Comparison of ENCODE assay signal across 24 cellular contexts in genomic region chr2:215598376-215598975, GRCh38.
DNase-seq lines count a peak whose midpoint lies in the region; ATAC-seq and TF ChIP-seq lines count a peak whose summit lies in the region.
"Had no signal": no experiment of that assay in that cellular context is flagged by ENCODE, and none has a peak within 500 bp of the region (broad histone marks: within the 10 kb centered on the region; RNA-seq: fewer than 3 reads in every experiment).

No MANE protein-coding gene starts in this region.

- in situ Hi-C loops in astrocyte of the spinal cord (cut with HindIII; ENCODE audit: low sequenced_read_pairs), result no loop called here

- peak; percentile 32 for ATAC-seq in stimulated activated naive CD8-positive, alpha-beta T cell treated with anti-CD3 and anti-CD28 coated beads, Interleukin-15, Interleukin-2, amounts not matched to agents 100 U/mL and 50 U/mL, for 24 hours
- ATAC-seq in stimulated activated naive CD8-positive, alpha-beta T cell treated with anti-CD3 and anti-CD28 coated beads, Interleukin-15, amount 100 ng/mL, for 72 hours, result no peak
- ATAC-seq: activated CD8-positive, alpha-beta memory T cell treated with anti-CD3 and anti-CD28 coated beads, Interleukin-2, amount 10 ng/mL, durations not matched to agents 7 days and 5 days; esophagus mucosa had no signal

- DNase-seq in stimulated activated naive CD8-positive, alpha-beta T cell treated with anti-CD3 and anti-CD28 coated beads, Interleukin-15, Interleukin-2, amounts not matched to agents 100 U/mL and 50 U/mL, for 24 hours, result no peak
- DNase-seq in stimulated activated naive CD8-positive, alpha-beta T cell treated with anti-CD3 and anti-CD28 coated beads, Interleukin-15, amount 100 ng/mL, for 72 hours, result no peak
- DNase-seq in astrocyte of the spinal cord (ENCODE audit: low read depth, low spot score) (peak; percentile 82), iris pigment epithelial cell (ENCODE audit: low read depth) (peak; percentile 87), COLO829 (ENCODE audit: low spot score) (no peak), inferior parietal cortex (ENCODE audit: extremely low spot score) (no peak)
- DNase-seq in activated T-cell treated with anti-CD3 and anti-CD28 coated beads, Interleukin-2, amount 50 U/mL, for 48 hours, result no peak
- DNase-seq in activated naive CD4-positive, alpha-beta T cell (lab: John Stamatoyannopoulos, UW), result no peak
- DNase-seq: activated B cell treated with CpG ODN at 0.5 μM for 24 hours; activated CD8-positive, alpha-beta memory T cell treated with anti-CD3 and anti-CD28 coated beads, Interleukin-2, amount 10 ng/mL, durations not matched to agents 7 days and 5 days; activated effector memory CD4-positive, alpha-beta T cell treated with Interleukin-2 at 50 U/mL for 16 hours; aorta; COR-L47; dermis blood vessel endothelial cell; H9; hippocampal formation; MM.1S; NCI-H187; NCI-H446 treated with DMSO at 0.1 percent for 48 hours; ovary; Right ventricle myocardium superior; T-helper 1 cell; trophoblast cell had no signal

- H3K27me3 Mint-ChIP-seq in stimulated activated naive CD8-positive, alpha-beta T cell treated with anti-CD3 and anti-CD28 coated beads, Interleukin-15, amount 100 ng/mL, for 72 hours, result no peaks in the 10 kb centered on the region
- H3K27me3 Mint-ChIP-seq: activated B cell treated with CpG ODN at 0.5 μM for 24 hours; activated CD8-positive, alpha-beta memory T cell treated with anti-CD3 and anti-CD28 coated beads, Interleukin-2, amount 10 ng/mL, durations not matched to agents 7 days and 5 days had no signal

- H3K4me3 ChIP-seq in astrocyte of the spinal cord (ENCODE audit: low read depth, low read length), result no peak overlapping the region
- H3K4me3 ChIP-seq: ovary had no signal

- H3K4me1 Mint-ChIP-seq in stimulated activated naive CD8-positive, alpha-beta T cell treated with anti-CD3 and anti-CD28 coated beads, Interleukin-15, amount 100 ng/mL, for 72 hours, result no peaks in the 10 kb centered on the region
- H3K4me1 Mint-ChIP-seq: activated B cell treated with CpG ODN at 0.5 μM for 24 hours; activated CD8-positive, alpha-beta memory T cell treated with anti-CD3 and anti-CD28 coated beads, Interleukin-2, amount 10 ng/mL, durations not matched to agents 7 days and 5 days had no signal

- H3K9me3 Mint-ChIP-seq in stimulated activated naive CD8-positive, alpha-beta T cell treated with anti-CD3 and anti-CD28 coated beads, Interleukin-15, amount 100 ng/mL, for 72 hours, result no peaks in the 10 kb centered on the region
- H3K9me3 Mint-ChIP-seq: activated B cell treated with CpG ODN at 0.5 μM for 24 hours had no signal

- TF ChIP-seq CTCF in astrocyte of the spinal cord (IDR thresholded peaks at IDR 0.05; ENCODE audit: low read depth, low read length), result no peak

- no peak overlapping the region for H3K4me3 Mint-ChIP-seq in stimulated activated naive CD8-positive, alpha-beta T cell treated with anti-CD3 and anti-CD28 coated beads, Interleukin-15, amount 100 ng/mL, for 72 hours
- H3K4me3 Mint-ChIP-seq: activated B cell treated with CpG ODN at 0.5 μM for 24 hours; activated CD8-positive, alpha-beta memory T cell treated with anti-CD3 and anti-CD28 coated beads, Interleukin-2, amount 10 ng/mL, durations not matched to agents 7 days and 5 days; H9 had no signal

- H3K27ac Mint-ChIP-seq in stimulated activated naive CD8-positive, alpha-beta T cell treated with anti-CD3 and anti-CD28 coated beads, Interleukin-15, amount 100 ng/mL, for 72 hours, result no peak overlapping the region
- H3K27ac Mint-ChIP-seq: activated B cell treated with CpG ODN at 0.5 μM for 24 hours; activated CD8-positive, alpha-beta memory T cell treated with anti-CD3 and anti-CD28 coated beads, Interleukin-2, amount 10 ng/mL, durations not matched to agents 7 days and 5 days; H9 had no signal

Comparison
In these comparisons a context has a peak if more than half of its experiments do, and no peak if none do; other contexts are left out.
1. DNase-seq: peak in astrocyte of the spinal cord (single experiment) and iris pigment epithelial cell (single experiment); none in stimulated activated naive CD8-positive, alpha-beta T cell treated with anti-CD3 and anti-CD28 coated beads, Interleukin-15, Interleukin-2, amounts not matched to agents 100 U/mL and 50 U/mL, for 24 hours (single experiment), stimulated activated naive CD8-positive, alpha-beta T cell treated with anti-CD3 and anti-CD28 coated beads, Interleukin-15, amount 100 ng/mL, for 72 hours (0 of 2), activated T-cell treated with anti-CD3 and anti-CD28 coated beads, Interleukin-2, amount 50 U/mL, for 48 hours (0 of 2), COLO829 (single experiment), activated naive CD4-positive, alpha-beta T cell (0 of 4) and inferior parietal cortex (single experiment).